In genomic region chr18:46156124-46156745, GRCh38 we compare ENCODE assay signal across 1 cellular context.
TF ChIP-seq lines count a peak whose summit lies in the region.

No MANE protein-coding gene starts in this region.

TF ChIP-seq in A549, 52 proteins besides CTCF, POLR2A, EP300 and RAD21 (continued from another document):
- TF ChIP-seq E2F6 (IDR thresholded peaks at IDR 0.05; ENCODE audit: borderline replicate concordance, low read depth) (no peak), ATOH8 (CRISPR knock-in tag; IDR thresholded peaks at IDR 0.05; ENCODE audit: low read depth) (no peak), JUN (IDR thresholded peaks at IDR 0.05) (no peak), RFX5 (IDR thresholded peaks at IDR 0.05) (no peak)
